ENCODE assay signal across 17 cellular contexts in the genomic region with DNA sequence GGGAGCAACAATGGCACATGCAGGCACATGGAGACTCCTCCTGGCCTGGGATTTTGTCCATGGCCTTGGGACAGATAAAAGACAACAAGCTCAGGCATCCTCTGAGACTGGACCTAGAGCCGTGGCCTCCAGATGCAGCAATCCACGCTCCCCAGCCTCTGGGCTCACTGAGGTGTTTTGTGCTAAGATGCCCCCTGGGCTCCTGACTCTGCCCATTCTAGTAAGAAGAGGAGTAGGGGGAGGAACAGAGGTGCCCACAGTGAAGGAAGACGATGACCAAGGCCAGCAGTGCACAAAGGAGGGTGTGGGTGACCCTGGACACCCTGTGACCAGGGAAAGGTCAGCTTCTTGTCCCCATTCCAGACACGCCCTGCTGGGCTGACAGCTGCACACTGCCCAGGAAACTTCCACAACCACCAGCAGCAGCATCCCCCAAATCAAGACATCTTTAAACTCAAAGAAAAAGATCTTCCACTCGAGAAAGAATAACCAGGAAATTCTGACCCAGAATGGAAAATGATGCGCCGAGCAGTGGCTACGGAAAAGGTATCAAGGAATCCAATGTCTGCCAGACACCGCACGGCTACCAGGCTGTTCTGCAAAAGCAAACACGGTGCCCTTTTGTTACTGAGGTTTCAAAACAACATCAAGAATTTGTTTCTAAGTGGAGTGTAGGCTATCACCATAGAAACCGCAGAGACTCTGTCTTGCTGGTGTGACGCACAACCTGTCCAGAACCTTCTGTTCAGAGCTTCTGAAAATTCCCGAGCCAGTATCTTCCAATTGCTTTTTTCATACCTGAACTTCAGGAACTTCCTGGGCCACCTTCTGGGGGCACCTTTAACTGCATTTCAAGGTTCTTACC.
A peak's percentile ranks its signal among the peaks of the same experiment; 100 is the strongest.
DNase-seq lines count a peak whose midpoint lies in the region; ATAC-seq and TF ChIP-seq lines count a peak whose summit lies in the region.
"Had no signal": no experiment of that assay in that cellular context is flagged by ENCODE, and none has a peak within 500 bp of the region (broad histone marks: within the 10 kb centered on the region; RNA-seq: fewer than 3 reads in every experiment).

No MANE protein-coding gene starts in this region.

- 73 to 87% (median 77%) methylated on average over 14 of the region's 14 CpGs for WGBS in heart left ventricle, 4 donors
- 44 to 68% (median 49%) methylated on average over 14 of the region's 14 CpGs for WGBS in psoas muscle, 3 donors
- 95% methylated on average over 14 of the region's 14 CpGs for WGBS in hepatocyte (ENCODE audit: low lambda C conversion rate, missing lambda C conversion rate)

- H3K4me2 ChIP-seq in hepatocyte: no peak overlapping the region

- no peak for DNase-seq in heart left ventricle
- no peak for DNase-seq in cardiac septum (ENCODE audit: low spot score)
- no peak for DNase-seq in left ventricle myocardium superior
- peak in 1 of 2 donors; percentile 59 for DNase-seq in psoas muscle
- no peak for DNase-seq in NCI-H345 treated with DMSO at 0.1 percent for 48 hours (lab: John Stamatoyannopoulos, UW; ENCODE audit: unreplicated experiment)
- no peak for DNase-seq in activated CD4-positive, alpha-beta T cell treated with anti-CD3 and anti-CD28 coated beads for 36 hours
- no peak for DNase-seq in hepatocyte (ENCODE audit: low spot score)
- DNase-seq: COR-L47, esophagus squamous epithelium, MM.1S, NCI-H1930, NCI-H82 had no signal

- TF ChIP-seq CTCF in heart left ventricle (IDR thresholded peaks at IDR 0.05) (no peak), psoas muscle (IDR thresholded peaks at IDR 0.05) (no peak), hepatocyte (IDR thresholded peaks at IDR 0.05; ENCODE audit: poor library complexity) (no peak)

- intact Hi-C loops in heart left ventricle (cut with DNase I) (loop anchor here in 1 of 10 donors (10.0 kb wide), 1 partner anchor 55 kb away; no protein-coding TSS in a partner anchor), cardiac septum (cut with DNase I) (no loop called here), left ventricle myocardium superior (cut with micrococcal nuclease) (no loop called here), psoas muscle (cut with DNase I) (no loop called here)
- intact Hi-C loops in activated CD4-positive, alpha-beta T cell treated with anti-CD3 and anti-CD28 coated beads for 36 hours (cut with DNase I, micrococcal nuclease): no loop called here

- H3K9me3 ChIP-seq in heart left ventricle: no peaks in the 10 kb centered on the region
- no peaks in the 10 kb centered on the region for H3K9me3 ChIP-seq in psoas muscle
- H3K9me3 ChIP-seq in hepatocyte (ENCODE audit: low read depth): no peaks in the 10 kb centered on the region
- H3K9me3 ChIP-seq: adrenal gland, esophagus squamous epithelium had no signal

- peaks cover 84% of the 10 kb centered on the region for H4K20me1 ChIP-seq in hepatocyte (ENCODE audit: insufficient read depth, poor library complexity, severe bottlenecking)

- no peak overlapping the region for H2AFZ ChIP-seq in hepatocyte

- ATAC-seq in heart left ventricle (peak; percentile 51 to 82 (median 75)), left ventricle myocardium superior (peak; percentile 65), psoas muscle (peak; percentile 57 to 91 (median 75)), HG03196 (IDR thresholded peaks at IDR 0.05; ENCODE audit: unreplicated experiment) (no peak)
- ATAC-seq in activated CD4-positive, alpha-beta T cell treated with anti-CD3 and anti-CD28 coated beads for 36 hours: no peak

- H3K9me3 Mint-ChIP-seq in activated CD4-positive, alpha-beta T cell treated with anti-CD3 and anti-CD28 coated beads for 36 hours (ENCODE audit: low read depth): no peaks in the 10 kb centered on the region
- H3K9me3 Mint-ChIP-seq: activated T-helper 1 cell treated with anti-CD3 and anti-CD28 coated beads, Interleukin-12 subunit alpha, Interleukin-12 subunit beta, Interleukin-2, Interleukin-4 antibody, amounts not matched to agents 30 ng/mL and 10 ng/mL and 1 ng/mL, durations not matched to agents 14 hours and 24 hours and 36 hours; nephron had no signal

- H3K27me3 ChIP-seq in heart left ventricle (no peaks in the 10 kb centered on the region), psoas muscle (ENCODE audit: insufficient read depth in 3 of 3, low read length in 2 of 3) (no peaks in the 10 kb centered on the region), hepatocyte (no peaks in the 10 kb centered on the region)
- H3K27me3 ChIP-seq: adrenal gland, esophagus squamous epithelium had no signal

- H3K27me3 Mint-ChIP-seq in activated CD4-positive, alpha-beta T cell treated with anti-CD3 and anti-CD28 coated beads for 36 hours: no peaks in the 10 kb centered on the region

- CTCF ChIA-PET in activated CD4-positive, alpha-beta T cell treated with anti-CD3 and anti-CD28 coated beads for 36 hours (lab: Charles Lee): no interaction called here

- H3K4me1 ChIP-seq in heart left ventricle: peaks cover 0 to 32% (median 16%) of the 10 kb centered on the region in 12 donors
- peaks cover 26% of the 10 kb centered on the region for H3K4me1 ChIP-seq in psoas muscle
- H3K4me1 ChIP-seq in hepatocyte (ENCODE audit: insufficient read depth): peaks cover 9% of the 10 kb centered on the region

- no peak overlapping the region for H3K4me3 ChIP-seq in heart left ventricle
- no peak overlapping the region for H3K4me3 ChIP-seq in psoas muscle
- H3K4me3 ChIP-seq in hepatocyte: no peak overlapping the region
- H3K4me3 ChIP-seq: adrenal gland, coronary artery, esophagus squamous epithelium had no signal

- H3K27ac Mint-ChIP-seq in activated CD4-positive, alpha-beta T cell treated with anti-CD3 and anti-CD28 coated beads for 36 hours: no peak overlapping the region
- H3K27ac Mint-ChIP-seq: activated T-helper 1 cell treated with anti-CD3 and anti-CD28 coated beads, Interleukin-12 subunit alpha, Interleukin-12 subunit beta, Interleukin-2, Interleukin-4 antibody, amounts not matched to agents 30 ng/mL and 10 ng/mL and 1 ng/mL, durations not matched to agents 14 hours and 24 hours and 36 hours had no signal

- peaks cover 0 to 16% (median 8%) of the 10 kb centered on the region in 9 donors for H3K36me3 ChIP-seq in heart left ventricle
- peaks cover 0 to 9% of the 10 kb centered on the region in 2 donors for H3K36me3 ChIP-seq in psoas muscle (ENCODE audit: insufficient read depth in 1 of 2, low read depth in 1 of 2)
- no peaks in the 10 kb centered on the region for H3K36me3 ChIP-seq in hepatocyte (replicated peaks; ENCODE audit: insufficient read depth, low read depth)

- no peak overlapping the region for H3K27ac ChIP-seq in heart left ventricle
- no peak overlapping the region for H3K27ac ChIP-seq in psoas muscle
- H3K27ac ChIP-seq in hepatocyte: no peak overlapping the region
- H3K27ac ChIP-seq: coronary artery had no signal

- no peaks in the 10 kb centered on the region for H3K9me2 ChIP-seq in hepatocyte (replicated peaks; ENCODE audit: insufficient read depth)

- peaks cover 6% of the 10 kb centered on the region for H3K4me1 Mint-ChIP-seq in activated CD4-positive, alpha-beta T cell treated with anti-CD3 and anti-CD28 coated beads for 36 hours

- POLR2A ChIA-PET in activated CD4-positive, alpha-beta T cell treated with anti-CD3 and anti-CD28 coated beads for 36 hours (lab: Charles Lee): no interaction called here

- no peak for TF ChIP-seq POLR2A in heart left ventricle (IDR thresholded peaks at IDR 0.05)

- peaks cover 7% of the 10 kb centered on the region for H3K36me3 Mint-ChIP-seq in activated CD4-positive, alpha-beta T cell treated with anti-CD3 and anti-CD28 coated beads for 36 hours (ENCODE audit: low read depth)

- peaks cover 100% of the 10 kb centered on the region for H3K79me2 ChIP-seq in hepatocyte

- no peak overlapping the region for H3K4me3 Mint-ChIP-seq in activated CD4-positive, alpha-beta T cell treated with anti-CD3 and anti-CD28 coated beads for 36 hours
- H3K4me3 Mint-ChIP-seq: activated T-helper 1 cell treated with anti-CD3 and anti-CD28 coated beads, Interleukin-12 subunit alpha, Interleukin-12 subunit beta, Interleukin-2, Interleukin-4 antibody, amounts not matched to agents 30 ng/mL and 10 ng/mL and 1 ng/mL, durations not matched to agents 14 hours and 24 hours and 36 hours; nephron had no signal

Comparison
In these comparisons a context has a peak if more than half of its experiments do, and no peak if none do; other contexts are left out.
1. ATAC-seq: peak in heart left ventricle (4 of 4), left ventricle myocardium superior (single experiment) and psoas muscle (4 of 4); none in HG03196 (single experiment) and activated CD4-positive, alpha-beta T cell treated with anti-CD3 and anti-CD28 coated beads for 36 hours (single experiment).